In the genomic region with DNA sequence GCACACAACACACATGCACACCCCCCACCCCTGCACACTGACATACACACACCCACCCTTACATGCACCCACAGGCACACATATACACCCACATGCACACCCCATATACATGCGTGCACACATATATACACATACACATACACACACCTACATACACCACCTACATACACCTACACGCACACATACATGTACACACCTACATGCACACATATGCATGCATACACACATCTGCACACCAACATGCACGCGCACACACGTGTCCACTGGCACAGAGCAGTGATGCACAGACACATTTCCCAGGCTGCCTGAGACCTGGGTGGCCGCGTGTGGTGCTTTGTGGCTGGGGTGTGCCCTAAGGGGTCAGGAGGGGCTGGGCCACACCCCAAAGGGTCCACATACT, we compare ENCODE assay signal across 14 cellular contexts. TPM values are rescaled to one million over a fixed set of nuclear protein-coding genes. Genes with fewer than 3 reads are reported as not detected.
DNase-seq lines count a peak whose midpoint lies in the region; TF ChIP-seq lines count a peak whose summit lies in the region.
"Had no signal": no experiment of that assay in that cellular context is flagged by ENCODE, and none has a peak within 500 bp of the region (broad histone marks: within the 10 kb centered on the region; RNA-seq: fewer than 3 reads in every experiment).

No MANE protein-coding gene starts in this region.

- H3K4me1 ChIP-seq in HUES48 (ENCODE audit: control insufficient read depth, insufficient read depth, low read length) (peaks cover 5% of the 10 kb centered on the region; the same call in 1 of the 2 replicates), neuronal stem cell (ENCODE audit: control insufficient read depth in 2 of 2, insufficient read depth in 1 of 2, low read depth in 1 of 2, low read length in 2 of 2) (peaks cover 39 to 61% of the 10 kb centered on the region in 2 donors)

- H3K14ac ChIP-seq in neuronal stem cell (ENCODE audit: low read length): peak overlapping the region; percentile 2

- peak overlapping the region; percentile 48 for H3K18ac ChIP-seq in neuronal stem cell (ENCODE audit: low read length)

- H3K4me1 Mint-ChIP-seq in CD14-positive monocyte (peaks cover 15% of the 10 kb centered on the region), brain (peaks cover 38% of the 10 kb centered on the region)
- H3K4me1 Mint-ChIP-seq: activated CD4-positive, alpha-beta memory T cell treated with anti-CD3 and anti-CD28 coated beads, Interleukin-2, amount 10 ng/mL, durations not matched to agents 7 days and 5 days had no signal

- no CpG with 5 or more reads among the region's 7 CpGs for WGBS in neuronal stem cell (ENCODE audit: extremely low coverage in 2 of 2, insufficient read length in 2 of 2, insufficient replicate concordance in 1 of 2), 2 donors

- H3K36me3 ChIP-seq in HUES48 (ENCODE audit: control insufficient read depth, insufficient read depth, low read length): no peaks in the 10 kb centered on the region
- H3K36me3 ChIP-seq in neuronal stem cell (replicated peaks in 1 of 2; ENCODE audit: control insufficient read depth in 2 of 2, insufficient read depth in 2 of 2, low read length in 2 of 2): no peaks in the 10 kb centered on the region
- H3K36me3 ChIP-seq: ovary had no signal

- H3K9me3 Mint-ChIP-seq in CD14-positive monocyte (peaks cover 0 to 8% (median 4%) of the 10 kb centered on the region in 7 donors), brain (peaks cover 0 to 3% (median 0%) of the 10 kb centered on the region in 5 experiments)

- peak overlapping the region; percentile 99 for H2BK12ac ChIP-seq in neuronal stem cell (ENCODE audit: low read length)

- no peaks in the 10 kb centered on the region for H3K9me3 ChIP-seq in HUES48 (ENCODE audit: control insufficient read depth, insufficient read depth, low read length)
- H3K9me3 ChIP-seq in neuronal stem cell (replicated peaks in 1 of 2; ENCODE audit: control insufficient read depth in 2 of 2, insufficient read depth in 1 of 2, low read depth in 1 of 2, low read length in 2 of 2): no peaks in the 10 kb centered on the region
- H3K9me3 ChIP-seq: ovary had no signal

- H3K4me3 Mint-ChIP-seq in CD14-positive monocyte (peak overlapping the region in 1 of 2 donors; percentile 72), brain (peak overlapping the region in 1 of 5 experiments; percentile 20)
- H3K4me3 Mint-ChIP-seq: activated CD4-positive, alpha-beta memory T cell treated with anti-CD3 and anti-CD28 coated beads, Interleukin-2, amount 10 ng/mL, durations not matched to agents 7 days and 5 days had no signal

- H4K8ac ChIP-seq in neuronal stem cell (ENCODE audit: low read depth, low read length): no peak overlapping the region

- no peak overlapping the region for H3K23ac ChIP-seq in neuronal stem cell (ENCODE audit: low read depth, low read length, poor library complexity)

- no peak for DNase-seq in CD14-positive monocyte (ENCODE audit: low spot score)
- DNase-seq in neuronal stem cell (ENCODE audit: low spot score): no peak
- no peak for DNase-seq in inferior parietal cortex (ENCODE audit: extremely low spot score)
- DNase-seq in MV-4-11 (lab: John Stamatoyannopoulos, UW): no peak
- no peak for DNase-seq in NCI-H1417 treated with DMSO at 0.1 percent for 48 hours (lab: John Stamatoyannopoulos, UW)
- no peak for DNase-seq in amniotic stem cell (lab: John Stamatoyannopoulos, UW)
- DNase-seq: activated CD4-positive, alpha-beta memory T cell treated with anti-CD3 and anti-CD28 coated beads, Interleukin-2, amount 10 ng/mL, durations not matched to agents 7 days and 5 days; cortex of kidney; NCI-H510A; stimulated activated naive CD4-positive, alpha-beta T cell treated with Interleukin-2 at 50 U/mL for 16 hours had no signal

- peak overlapping the region; percentile 89 for H2AFZ ChIP-seq in neuronal stem cell (ENCODE audit: low read length)

- H3K36me3 Mint-ChIP-seq in CD14-positive monocyte (peaks cover 0 to 2% of the 10 kb centered on the region in 2 donors), brain (no peaks in the 10 kb centered on the region)

- H2BK15ac ChIP-seq in neuronal stem cell (ENCODE audit: low read length): peak overlapping the region; percentile 52

- no peak overlapping the region for H3K4me2 ChIP-seq in neuronal stem cell (ENCODE audit: insufficient read depth, low read length, poor library complexity, severe bottlenecking)

- H3K27ac ChIP-seq in HUES48 (ENCODE audit: low read depth, low read length) (peak overlapping the region; percentile 78), neuronal stem cell (replicated peaks; ENCODE audit: low read length) (peak overlapping the region; percentile 56)

- H3K27ac Mint-ChIP-seq in CD14-positive monocyte: peak overlapping the region; percentile 39 to 95 (median 74)
- peak overlapping the region in 4 of 5 experiments; percentile 22 to 75 (median 62) for H3K27ac Mint-ChIP-seq in brain
- H3K27ac Mint-ChIP-seq: activated CD4-positive, alpha-beta memory T cell treated with anti-CD3 and anti-CD28 coated beads, Interleukin-2, amount 10 ng/mL, durations not matched to agents 7 days and 5 days had no signal

- peaks cover 23% of the 10 kb centered on the region; the same call in 1 of the 2 replicates for H3K27me3 ChIP-seq in HUES48 (ENCODE audit: control insufficient read depth, insufficient read depth, low read length)
- no peaks in the 10 kb centered on the region for H3K27me3 ChIP-seq in neuronal stem cell (ENCODE audit: control insufficient read depth in 3 of 3, insufficient read depth in 3 of 3, low read depth in 1 of 3, low read length in 3 of 3)
- H3K27me3 ChIP-seq: ovary had no signal

- no peak for TF ChIP-seq CTCF in CD14-positive monocyte (IDR thresholded peaks at IDR 0.05)
- TF ChIP-seq CTCF in brain (conservative IDR thresholded peaks at IDR 0.05): no peak

- peak overlapping the region; percentile 98 for H3K4ac ChIP-seq in neuronal stem cell (ENCODE audit: low read length)

- H3K9ac ChIP-seq in HUES48 (ENCODE audit: low read depth, low read length): no peak overlapping the region
- peak overlapping the region; percentile 26 for H3K9ac ChIP-seq in neuronal stem cell (ENCODE audit: low read depth, low read length, poor library complexity)

- H3K4me3 ChIP-seq in HUES48 (ENCODE audit: low read depth, low read length): no peak overlapping the region
- peak overlapping the region in 1 of 2 donors; percentile 3 for H3K4me3 ChIP-seq in neuronal stem cell (ENCODE audit: low read length in 2 of 2)
- H3K4me3 ChIP-seq: skin epidermis had no signal

- intact Hi-C loops in CD14-positive monocyte (cut with micrococcal nuclease): loop anchor here in 1 of 2 donors (5.0 kb wide), 1 partner anchor 39 kb away; no protein-coding TSS in a partner anchor

- H4K91ac ChIP-seq in neuronal stem cell (ENCODE audit: low read depth, low read length, poor library complexity): peak overlapping the region; percentile 81

- peaks cover 2% of the 10 kb centered on the region for H3K79me1 ChIP-seq in neuronal stem cell (ENCODE audit: low read depth, low read length)

- H2BK5ac ChIP-seq in neuronal stem cell (ENCODE audit: low read length): peak overlapping the region; percentile 61

- peak overlapping the region; percentile 36 for H2AK5ac ChIP-seq in neuronal stem cell (ENCODE audit: low read depth, low read length)

- peaks cover 5 to 43% (median 24%) of the 10 kb centered on the region in 3 donors for H3K27me3 Mint-ChIP-seq in CD14-positive monocyte (ENCODE audit: low read depth in 3 of 3)
- peaks cover 3% of the 10 kb centered on the region for H3K27me3 Mint-ChIP-seq in brain

- H2BK120ac ChIP-seq in neuronal stem cell (ENCODE audit: low read depth, low read length): peak overlapping the region; percentile 2

RNA-seq across cellular contexts. Expression of gene FGFRL1, which starts 31.7 kb away (rescaled TPM):
- under 1 TPM; 0.17 to 0.28 TPM for polyA plus RNA-seq in CD14-positive monocyte
- 14.7 TPM for polyA plus RNA-seq in brain (ENCODE audit: insufficient read depth, low read depth, low replicate concordance)
- 67.8 TPM for polyA plus RNA-seq in neuronal stem cell (2013, experiment 1 of 2)
- 66.3 TPM for polyA plus RNA-seq in neuronal stem cell (2013, experiment 2 of 2)

RNA-seq across cellular contexts. Expression of gene SLC26A1, which starts 50.0 kb away (rescaled TPM):
- polyA plus RNA-seq in CD14-positive monocyte (under 1 TPM; 0.16 to 0.18 TPM), brain (ENCODE audit: insufficient read depth, low read depth, low replicate concordance) (not detected)
- polyA plus RNA-seq in neuronal stem cell (2013, experiment 1 of 2): 0.13 TPM
- polyA plus RNA-seq in neuronal stem cell (2013, experiment 2 of 2): 0.15 TPM

RNA-seq across cellular contexts. Expression of gene IDUA, which starts 56.3 kb away (rescaled TPM):
- polyA plus RNA-seq in CD14-positive monocyte (1 to 10 TPM; 6.4 to 8.5 TPM), brain (ENCODE audit: insufficient read depth, low read depth, low replicate concordance) (3.6 TPM)
- 6.9 TPM for polyA plus RNA-seq in neuronal stem cell (2013, experiment 1 of 2)
- polyA plus RNA-seq in neuronal stem cell (2013, experiment 2 of 2): 5.7 TPM

Comparison
In these comparisons a context has a peak if more than half of its experiments do, and no peak if none do; other contexts are left out.
1. RNA of gene FGFRL1, which starts 31.7 kb away (polyA plus RNA-seq): 14.7 TPM in brain (single experiment); 0.17 to 0.28 TPM in CD14-positive monocyte; every median in the first group is over 10 times any median in the second.